ENCODE assay signal across 34 cellular contexts in the genomic region with DNA sequence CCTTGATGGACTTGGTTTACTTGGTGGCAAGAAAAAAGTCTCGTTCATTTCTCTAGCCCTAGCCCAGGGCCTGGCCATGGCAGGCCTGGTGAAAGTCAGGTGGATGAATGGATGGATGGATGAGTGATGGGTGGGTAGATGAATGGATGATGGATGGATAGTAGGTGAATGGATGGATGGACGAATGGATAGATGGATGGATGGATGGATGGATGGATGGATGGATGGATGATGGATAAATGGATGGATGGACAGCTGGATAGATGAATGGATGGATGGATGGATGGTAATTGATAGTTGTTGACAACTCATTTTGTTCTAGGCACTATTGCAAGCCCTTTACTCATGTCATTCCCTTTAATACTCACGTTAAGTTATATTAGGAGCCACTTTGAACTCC.
"Had no signal": no experiment of that assay in that cellular context is flagged by ENCODE, and none has a peak within 500 bp of the region (broad histone marks: within the 10 kb centered on the region; RNA-seq: fewer than 3 reads in every experiment).

No MANE protein-coding gene starts in this region.

- H3K9me3 ChIP-seq: adrenal gland had no signal

- H3K4me1 ChIP-seq: adrenal gland had no signal

- H3K4me3 Mint-ChIP-seq: activated B cell treated with CpG ODN at 0.5 μM for 24 hours; activated CD4-positive, alpha-beta memory T cell treated with anti-CD3 and anti-CD28 coated beads, Interleukin-2, amount 10 ng/mL, durations not matched to agents 7 days and 5 days; activated CD4-positive, alpha-beta T cell treated with anti-CD3 and anti-CD28 coated beads, Interleukin-2, amount 10 ng/mL, durations not matched to agents 7 days and 5 days; activated CD8-positive, alpha-beta memory T cell treated with anti-CD3 and anti-CD28 coated beads, Interleukin-2, amount 10 ng/mL, durations not matched to agents 7 days and 5 days; activated CD8-positive, alpha-beta T cell treated with anti-CD3 and anti-CD28 coated beads, Interleukin-2, amount 10 ng/mL, durations not matched to agents 7 days and 5 days; activated naive CD4-positive, alpha-beta T cell treated with anti-CD3 and anti-CD28 coated beads for 36 hours; activated naive CD8-positive, alpha-beta T cell treated with anti-CD3 and anti-CD28 coated beads for 36 hours; activated T-cell treated with anti-CD3 and anti-CD28 coated beads, Interleukin-2, amount 50 U/mL, for 4 hours; activated T-cell treated with anti-CD3 and anti-CD28 coated beads, Interleukin-2, amount 50 U/mL, for 72 hours; activated T-helper 1 cell treated with anti-CD3 and anti-CD28 coated beads, Interleukin-12 subunit alpha, Interleukin-12 subunit beta, Interleukin-2, Interleukin-4 antibody, amounts not matched to agents 30 ng/mL and 10 ng/mL and 1 ng/mL, durations not matched to agents 14 hours and 24 hours and 36 hours; activated T-helper 17 cell treated with anti-CD3 and anti-CD28 coated beads, Interleukin-2, amount 50 U/mL, for 72 hours; brain; central memory CD8-positive, alpha-beta T cell; T-helper 1 cell treated with Interleukin-12 subunit alpha and Interleukin-12 subunit beta and Interleukin-4 antibody, amounts not matched to agents 30 μg/mL and 1 μg/mL, for 36 hours; T-helper 2 cell treated with Interferon-gamma antibody and Interleukin-4, amounts not matched to agents 5 μg/mL and 100 μg/mL, for 36 hours had no signal

- H3K4me3 ChIP-seq: adrenal gland, cardiac muscle cell had no signal

- H3K36me3 ChIP-seq: adrenal gland, cardiac muscle cell had no signal

- DNase-seq: activated B cell treated with CpG ODN at 0.5 μM for 24 hours; activated CD4-positive, alpha-beta memory T cell treated with anti-CD3 and anti-CD28 coated beads, Interleukin-2, amount 10 ng/mL, durations not matched to agents 7 days and 5 days; activated CD4-positive, alpha-beta T cell treated with anti-CD3 and anti-CD28 coated beads for 48 hours; activated CD4-positive, alpha-beta T cell treated with anti-CD3 and anti-CD28 coated beads, Interleukin-2, amount 10 ng/mL, durations not matched to agents 7 days and 5 days; activated CD4-positive, alpha-beta T cell treated with anti-CD3 and anti-CD28 coated beads, Interleukin-2, amount 50 U/mL, for 48 hours; activated CD4-positive, CD25-positive, alpha-beta regulatory T cell treated with anti-CD3 and anti-CD28 coated beads, Interleukin-2, amount 50 U/mL, for 72 hours; activated CD8-positive, alpha-beta memory T cell treated with anti-CD3 and anti-CD28 coated beads for 24 hours; activated CD8-positive, alpha-beta memory T cell treated with anti-CD3 and anti-CD28 coated beads, Interleukin-2, amount 10 ng/mL, durations not matched to agents 7 days and 5 days; activated CD8-positive, alpha-beta memory T cell treated with anti-CD3 and anti-CD28 coated beads, Interleukin-2, amount 50 U/mL, for 48 hours; activated CD8-positive, alpha-beta T cell treated with anti-CD3 and anti-CD28 coated beads, Interleukin-2, amount 10 ng/mL, durations not matched to agents 7 days and 5 days; activated gamma-delta T cell treated with Interleukin-2 at 50 U/mL for 16 hours; activated naive CD4-positive, alpha-beta T cell; activated naive CD4-positive, alpha-beta T cell treated with anti-CD3 and anti-CD28 coated beads for 36 hours; activated naive CD4-positive, alpha-beta T cell treated with anti-CD3 and anti-CD28 coated beads, Interleukin-2, amount 50 U/mL, for 16 hours; activated naive CD8-positive, alpha-beta T cell treated with anti-CD3 and anti-CD28 coated beads for 36 hours; activated T-cell treated with anti-CD3 and anti-CD28 coated beads, Interleukin-2, amount 50 U/mL, for 4 hours; activated T-cell treated with anti-CD3 and anti-CD28 coated beads, Interleukin-2, amount 50 U/mL, for 72 hours; adrenal gland; amniotic stem cell; aorta; caudate nucleus; cerebellar nuclear complex; T-helper 1 cell; T-helper 2 cell; T-helper 9 cell had no signal

- H3K36me3 Mint-ChIP-seq: activated naive CD4-positive, alpha-beta T cell treated with anti-CD3 and anti-CD28 coated beads, Interleukin-2, amount 50 U/mL, for 72 hours; activated naive CD8-positive, alpha-beta T cell treated with anti-CD3 and anti-CD28 coated beads for 36 hours; brain had no signal

- H3K9me3 Mint-ChIP-seq: activated naive CD4-positive, alpha-beta T cell treated with anti-CD3 and anti-CD28 coated beads, Interleukin-2, amount 50 U/mL, for 72 hours; activated naive CD8-positive, alpha-beta T cell treated with anti-CD3 and anti-CD28 coated beads for 36 hours; activated T-cell treated with anti-CD3 and anti-CD28 coated beads, Interleukin-2, amount 50 U/mL, for 4 hours; activated T-cell treated with anti-CD3 and anti-CD28 coated beads, Interleukin-2, amount 50 U/mL, for 72 hours had no signal

- H3K27ac ChIP-seq: adrenal gland, cardiac muscle cell, VCaP had no signal

- H3K4me1 Mint-ChIP-seq: activated B cell treated with CpG ODN at 0.5 μM for 24 hours; activated CD4-positive, alpha-beta T cell treated with anti-CD3 and anti-CD28 coated beads, Interleukin-2, amount 10 ng/mL, durations not matched to agents 7 days and 5 days; activated naive CD8-positive, alpha-beta T cell treated with anti-CD3 and anti-CD28 coated beads for 36 hours; activated T-helper 17 cell treated with anti-CD3 and anti-CD28 coated beads, Interleukin-2, amount 50 U/mL, for 72 hours; central memory CD8-positive, alpha-beta T cell had no signal

- H3K27ac Mint-ChIP-seq: activated B cell treated with CpG ODN at 0.5 μM for 24 hours; activated CD4-positive, alpha-beta memory T cell treated with anti-CD3 and anti-CD28 coated beads, Interleukin-2, amount 10 ng/mL, durations not matched to agents 7 days and 5 days; activated CD4-positive, alpha-beta T cell treated with anti-CD3 and anti-CD28 coated beads, Interleukin-2, amount 10 ng/mL, durations not matched to agents 7 days and 5 days; activated CD8-positive, alpha-beta memory T cell treated with anti-CD3 and anti-CD28 coated beads, Interleukin-2, amount 10 ng/mL, durations not matched to agents 7 days and 5 days; activated CD8-positive, alpha-beta T cell treated with anti-CD3 and anti-CD28 coated beads, Interleukin-2, amount 10 ng/mL, durations not matched to agents 7 days and 5 days; activated naive CD4-positive, alpha-beta T cell treated with anti-CD3 and anti-CD28 coated beads for 36 hours; activated naive CD4-positive, alpha-beta T cell treated with anti-CD3 and anti-CD28 coated beads, Interleukin-2, amount 50 U/mL, for 72 hours; activated naive CD8-positive, alpha-beta T cell treated with anti-CD3 and anti-CD28 coated beads for 36 hours; activated T-cell treated with anti-CD3 and anti-CD28 coated beads, Interleukin-2, amount 50 U/mL, for 72 hours; activated T-helper 1 cell treated with anti-CD3 and anti-CD28 coated beads, Interleukin-12 subunit alpha, Interleukin-12 subunit beta, Interleukin-2, Interleukin-4 antibody, amounts not matched to agents 30 ng/mL and 10 ng/mL and 1 ng/mL, durations not matched to agents 14 hours and 24 hours and 36 hours; activated T-helper 17 cell treated with anti-CD3 and anti-CD28 coated beads, Interleukin-2, amount 50 U/mL, for 72 hours; T-helper 1 cell treated with Interleukin-12 subunit alpha and Interleukin-12 subunit beta and Interleukin-4 antibody, amounts not matched to agents 30 μg/mL and 1 μg/mL, for 36 hours; T-helper 2 cell treated with Interferon-gamma antibody and Interleukin-4, amounts not matched to agents 5 μg/mL and 100 μg/mL, for 36 hours had no signal
